ENCODE assay signal across 8 cellular contexts in the genomic region with DNA sequence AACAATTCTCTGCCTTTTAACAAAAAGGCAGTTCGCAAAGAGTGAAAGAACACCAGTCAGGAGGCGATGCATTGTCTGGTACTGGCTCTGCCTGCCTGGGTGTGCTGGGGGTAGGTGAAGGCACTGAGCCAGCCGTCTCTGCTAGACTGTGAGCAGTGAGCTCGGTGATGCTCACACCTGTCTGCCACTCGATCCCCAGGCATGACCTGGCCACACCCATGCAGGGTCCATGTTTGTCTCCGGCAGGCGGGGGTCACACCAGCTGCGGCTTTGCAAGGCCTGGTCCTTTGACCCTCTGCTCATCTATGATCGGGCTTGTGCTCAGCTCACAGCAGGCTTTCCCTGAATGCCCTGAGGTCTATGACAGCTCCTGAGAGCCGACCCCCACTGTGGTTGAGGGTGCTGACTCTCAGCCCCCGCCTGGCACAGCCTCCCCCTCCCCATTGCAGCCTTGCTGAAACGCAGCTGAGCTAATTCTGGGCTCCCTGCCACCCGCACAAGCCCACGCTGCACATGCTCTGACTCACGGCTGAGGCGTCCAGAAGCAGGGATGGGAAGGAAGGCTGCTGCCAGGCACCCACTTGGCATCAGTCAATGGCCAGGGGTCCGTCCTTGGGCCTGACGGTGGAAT. TPM values are rescaled to one million over a fixed set of nuclear protein-coding genes. Genes with fewer than 3 reads are reported as not detected.
A peak's percentile ranks its signal among the peaks of the same experiment; 100 is the strongest.
DNase-seq lines count a peak whose midpoint lies in the region; ATAC-seq and TF ChIP-seq lines count a peak whose summit lies in the region.

No MANE protein-coding gene starts in this region.

- H3K27ac Mint-ChIP-seq in T-helper 2 cell treated with Interferon-gamma antibody and Interleukin-4, amounts not matched to agents 5 μg/mL and 100 μg/mL, for 36 hours: no peak overlapping the region

- peaks cover 31% of the 10 kb centered on the region for H3K27me3 Mint-ChIP-seq in T-helper 2 cell treated with Interferon-gamma antibody and Interleukin-4, amounts not matched to agents 5 μg/mL and 100 μg/mL, for 36 hours (ENCODE audit: low read depth)

- H3K9me3 Mint-ChIP-seq in T-helper 2 cell treated with Interferon-gamma antibody and Interleukin-4, amounts not matched to agents 5 μg/mL and 100 μg/mL, for 36 hours: no peaks in the 10 kb centered on the region

- DNase-seq in DMS79 treated with DMSO at 0.1 percent for 48 hours (lab: John Stamatoyannopoulos, UW) (peak; percentile 90), NCI-H226 (peak; percentile 99), ecto neural progenitor cell (ENCODE audit: low spot score) (peak; percentile 44), omental fat pad (ENCODE audit: low spot score) (no peak), NCI-H1930 (lab: John Stamatoyannopoulos, UW) (no peak), GM10266 (ENCODE audit: extremely low spot score) (no peak), NAMALWA (ENCODE audit: low spot score) (no peak)
- DNase-seq in T-helper 2 cell treated with Interferon-gamma antibody and Interleukin-4, amounts not matched to agents 5 μg/mL and 100 μg/mL, for 36 hours (ENCODE audit: low spot score): no peak

- ATAC-seq in omental fat pad (ENCODE audit: low FRiP score): peak; percentile 85

- no peaks in the 10 kb centered on the region for H3K36me3 Mint-ChIP-seq in T-helper 2 cell treated with Interferon-gamma antibody and Interleukin-4, amounts not matched to agents 5 μg/mL and 100 μg/mL, for 36 hours (ENCODE audit: low read depth)

- no peak overlapping the region for H3K4me3 Mint-ChIP-seq in T-helper 2 cell treated with Interferon-gamma antibody and Interleukin-4, amounts not matched to agents 5 μg/mL and 100 μg/mL, for 36 hours

- peaks cover 30% of the 10 kb centered on the region for H3K4me1 Mint-ChIP-seq in T-helper 2 cell treated with Interferon-gamma antibody and Interleukin-4, amounts not matched to agents 5 μg/mL and 100 μg/mL, for 36 hours (ENCODE audit: low read depth)

- no peak for TF ChIP-seq CTCF in omental fat pad (IDR thresholded peaks at IDR 0.05)
- TF ChIP-seq CTCF in GM10266 (IDR thresholded peaks at IDR 0.05; ENCODE audit: control insufficient read depth, insufficient read depth, low read depth, missing control alignments): no peak

RNA-seq across cellular contexts. Expression of a gene that starts 23.7 kb away (rescaled TPM):
- 10 to 100 TPM in 1 of 4 donors, 1 to 10 TPM in 3; 5.7 to 11.8 (median 9.5) TPM for total RNA-seq in omental fat pad

Comparison
In these comparisons a context has a peak if more than half of its experiments do, and no peak if none do; other contexts are left out.
1. DNase-seq: peak in DMS79 treated with DMSO at 0.1 percent for 48 hours (single experiment), NCI-H226 (single experiment) and ecto neural progenitor cell (single experiment); none in omental fat pad (single experiment), NCI-H1930 (0 of 2), T-helper 2 cell treated with Interferon-gamma antibody and Interleukin-4, amounts not matched to agents 5 μg/mL and 100 μg/mL, for 36 hours (single experiment), GM10266 (single experiment) and NAMALWA (single experiment).